8 cellular contexts compared by ENCODE assay signal in genomic region chr13:43303040-43303729, GRCh38.
DNase-seq lines count a peak whose midpoint lies in the region; ATAC-seq and TF ChIP-seq lines count a peak whose summit lies in the region.

No MANE protein-coding gene starts in this region.

- no peaks in the 10 kb centered on the region for H3K36me3 Mint-ChIP-seq in activated T-helper 17 cell treated with anti-CD3 and anti-CD28 coated beads, Interleukin-2, amount 50 U/mL, for 72 hours (ENCODE audit: low read depth)

- TF ChIP-seq POLR2A in NB4 (IDR thresholded peaks at IDR 0.05; ENCODE audit: extremely low read depth, insufficient read length): no peak

- intact Hi-C loops in left ventricle myocardium superior (cut with micrococcal nuclease): no loop called here
- intact Hi-C loops in sciatic nerve (cut with DNase I): no loop called here

- H3K4me1 Mint-ChIP-seq in activated T-helper 17 cell treated with anti-CD3 and anti-CD28 coated beads, Interleukin-2, amount 50 U/mL, for 72 hours: no peaks in the 10 kb centered on the region

- ATAC-seq in GM19395 (IDR thresholded peaks at IDR 0.05; ENCODE audit: unreplicated experiment): peak; percentile 72
- peak; percentile 26 for ATAC-seq in activated T-helper 17 cell treated with anti-CD3 and anti-CD28 coated beads, Interleukin-2, amount 50 U/mL, for 72 hours (replicated peaks)
- ATAC-seq in left ventricle myocardium superior: peak; percentile 91
- peak; percentile 69 for ATAC-seq in sciatic nerve
- ATAC-seq in GM18870 (IDR thresholded peaks at IDR 0.05; ENCODE audit: unreplicated experiment): no peak

- H3K4me3 Mint-ChIP-seq in activated T-helper 17 cell treated with anti-CD3 and anti-CD28 coated beads, Interleukin-2, amount 50 U/mL, for 72 hours: no peak overlapping the region

- H3K9me3 Mint-ChIP-seq in activated T-helper 17 cell treated with anti-CD3 and anti-CD28 coated beads, Interleukin-2, amount 50 U/mL, for 72 hours: no peaks in the 10 kb centered on the region

- H3K27ac Mint-ChIP-seq in activated T-helper 17 cell treated with anti-CD3 and anti-CD28 coated beads, Interleukin-2, amount 50 U/mL, for 72 hours: no peak overlapping the region

- H3K27me3 Mint-ChIP-seq in activated T-helper 17 cell treated with anti-CD3 and anti-CD28 coated beads, Interleukin-2, amount 50 U/mL, for 72 hours: peaks cover 35% of the 10 kb centered on the region

- TF ChIP-seq CTCF in NB4 (IDR thresholded peaks at IDR 0.05; ENCODE audit: low read depth, low read length): peak; percentile 25

- peak; percentile 69 for DNase-seq in COR-L47 (lab: John Stamatoyannopoulos, UW)
- DNase-seq in NB4 (ENCODE audit: low read depth): peak; percentile 45
- peak; percentile 75 for DNase-seq in left ventricle myocardium superior
- peak; percentile 63 for DNase-seq in sciatic nerve (ENCODE audit: low spot score)
- DNase-seq in stimulated activated CD8-positive, alpha-beta memory T cell treated with anti-CD3 and anti-CD28 coated beads, Interleukin-4, amount 100 ng/mL, for 48 hours: no peak

- no peak overlapping the region for H3K4me3 ChIP-seq in NB4 (ENCODE audit: low read depth, low read length)
